ENCODE assay signal across 8 cellular contexts in genomic region chr9:137973829-137974416, GRCh38.
"Had no signal": no experiment of that assay in that cellular context is flagged by ENCODE, and none has a peak within 500 bp of the region (broad histone marks: within the 10 kb centered on the region; RNA-seq: fewer than 3 reads in every experiment).

No MANE protein-coding gene starts in this region.

- H3K9me3 ChIP-seq: vagina had no signal

- H3K27me3 ChIP-seq: vagina had no signal

- ATAC-seq: activated CD8-positive, alpha-beta T cell treated with anti-CD3 and anti-CD28 coated beads for 36 hours; stimulated activated naive CD8-positive, alpha-beta T cell treated with anti-CD3 and anti-CD28 coated beads, Interleukin-15, amount 100 ng/mL, for 72 hours had no signal

- H3K36me3 ChIP-seq: vagina had no signal

- H3K4me1 ChIP-seq: vagina had no signal

- DNase-seq: activated CD4-positive, alpha-beta T cell treated with anti-CD3 and anti-CD28 coated beads for 1 hour; activated CD8-positive, alpha-beta T cell treated with anti-CD3 and anti-CD28 coated beads for 36 hours; anterior cingulate cortex; foreskin melanocyte; midbrain; stimulated activated CD4-positive, alpha-beta T cell treated with anti-CD3 and anti-CD28 coated beads, Interleukin-4, amount 100 ng/mL, for 24 hours; stimulated activated naive CD8-positive, alpha-beta T cell treated with anti-CD3 and anti-CD28 coated beads, Interleukin-15, amount 100 ng/mL, for 72 hours had no signal

- H3K4me3 ChIP-seq: vagina had no signal

- H3K27ac ChIP-seq: vagina had no signal
